ENCODE assay signal across 1 cellular context in the genomic region with DNA sequence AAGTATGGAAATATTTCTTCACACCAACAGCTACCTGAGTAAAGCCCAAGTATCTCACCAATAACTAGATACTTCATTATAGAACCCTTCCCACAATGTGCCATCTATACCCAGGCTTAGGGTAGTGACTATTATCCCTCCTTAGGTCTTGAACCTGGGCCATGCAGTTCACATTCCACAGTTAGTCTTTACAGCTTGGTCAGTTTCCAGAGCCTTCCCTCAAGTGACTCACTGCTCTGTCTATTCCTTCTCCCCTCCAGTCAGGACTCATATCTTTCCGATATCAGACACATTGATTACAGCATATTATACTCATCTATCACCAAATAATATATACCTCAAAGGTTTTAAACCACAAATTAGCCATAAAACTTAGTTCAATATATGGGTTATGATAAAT.
TF ChIP-seq lines count a peak whose summit lies in the region.

No MANE protein-coding gene starts in this region.

TF ChIP-seq in IMR-90, 13 proteins besides CTCF, POLR2A, EP300 and RAD21:
- TF ChIP-seq MAFK (IDR thresholded peaks at IDR 0.05; ENCODE audit: low read depth, low read length) (no peak), RCOR1 (IDR thresholded peaks at IDR 0.05; ENCODE audit: insufficient replicate concordance, low read length) (no peak), MXI1 (IDR thresholded peaks at IDR 0.05; ENCODE audit: borderline replicate concordance, low read depth, low read length) (no peak), MAZ (IDR thresholded peaks at IDR 0.05; ENCODE audit: borderline replicate concordance, low read depth, low read length) (no peak), RFX5 (IDR thresholded peaks at IDR 0.05; ENCODE audit: low read depth, low read length) (no peak), BHLHE40 (IDR thresholded peaks at IDR 0.05; ENCODE audit: low read depth, low read length) (no peak), NFE2L2 (IDR thresholded peaks at IDR 0.05; ENCODE audit: low read depth, low read length) (no peak), CEBPB (IDR thresholded peaks at IDR 0.05; ENCODE audit: low read depth, low read length) (no peak), CHD1 (IDR thresholded peaks at IDR 0.05; ENCODE audit: low read depth, low read length) (no peak), FOS (IDR thresholded peaks at IDR 0.05; ENCODE audit: low read depth, low read length) (no peak), SMC3 (IDR thresholded peaks at IDR 0.05; ENCODE audit: low read depth, low read length) (no peak)
- TF ChIP-seq, protein P1, sequence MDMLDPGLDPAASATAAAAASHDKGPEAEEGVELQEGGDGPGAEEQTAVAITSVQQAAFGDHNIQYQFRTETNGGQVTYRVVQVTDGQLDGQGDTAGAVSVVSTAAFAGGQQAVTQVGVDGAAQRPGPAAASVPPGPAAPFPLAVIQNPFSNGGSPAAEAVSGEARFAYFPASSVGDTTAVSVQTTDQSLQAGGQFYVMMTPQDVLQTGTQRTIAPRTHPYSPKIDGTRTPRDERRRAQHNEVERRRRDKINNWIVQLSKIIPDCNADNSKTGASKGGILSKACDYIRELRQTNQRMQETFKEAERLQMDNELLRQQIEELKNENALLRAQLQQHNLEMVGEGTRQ (IDR thresholded peaks at IDR 0.05; ENCODE audit: low read depth, low read length) = no peak
- TF ChIP-seq, protein P2, sequence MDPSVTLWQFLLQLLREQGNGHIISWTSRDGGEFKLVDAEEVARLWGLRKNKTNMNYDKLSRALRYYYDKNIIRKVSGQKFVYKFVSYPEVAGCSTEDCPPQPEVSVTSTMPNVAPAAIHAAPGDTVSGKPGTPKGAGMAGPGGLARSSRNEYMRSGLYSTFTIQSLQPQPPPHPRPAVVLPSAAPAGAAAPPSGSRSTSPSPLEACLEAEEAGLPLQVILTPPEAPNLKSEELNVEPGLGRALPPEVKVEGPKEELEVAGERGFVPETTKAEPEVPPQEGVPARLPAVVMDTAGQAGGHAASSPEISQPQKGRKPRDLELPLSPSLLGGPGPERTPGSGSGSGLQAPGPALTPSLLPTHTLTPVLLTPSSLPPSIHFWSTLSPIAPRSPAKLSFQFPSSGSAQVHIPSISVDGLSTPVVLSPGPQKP (IDR thresholded peaks at IDR 0.05; ENCODE audit: borderline replicate concordance, low read depth, low read length) = no peak
